Comparison of ENCODE assay signal across 29 cellular contexts in the genomic region with DNA sequence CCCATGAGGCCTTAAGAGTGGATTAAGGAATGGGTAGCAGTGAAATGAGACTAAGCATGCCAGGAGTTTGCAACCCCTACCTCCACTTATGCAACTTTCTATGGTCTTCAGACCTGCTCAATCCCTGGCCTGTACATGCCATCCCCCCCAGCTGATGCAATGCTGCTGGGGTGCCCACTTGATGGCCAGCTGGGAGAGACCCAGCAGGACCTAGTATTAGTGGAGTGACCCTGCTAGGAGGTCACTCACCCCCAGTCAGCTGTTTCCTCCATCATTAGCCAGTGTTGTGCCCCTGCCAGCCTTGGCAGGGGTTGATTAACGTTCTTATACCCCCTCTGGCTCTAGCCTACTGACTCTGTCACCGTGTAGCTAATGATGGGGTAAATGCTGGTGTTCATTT.
"Had no signal": no experiment of that assay in that cellular context is flagged by ENCODE, and none has a peak within 500 bp of the region (broad histone marks: within the 10 kb centered on the region; RNA-seq: fewer than 3 reads in every experiment).

No MANE protein-coding gene starts in this region.

- DNase-seq: activated effector memory CD4-positive, alpha-beta T cell treated with anti-CD3 and anti-CD28 coated beads, Interleukin-2, amount 50 U/mL, for 16 hours; activated effector memory CD4-positive, alpha-beta T cell treated with Interleukin-2 at 50 U/mL for 16 hours; activated gamma-delta T cell; activated gamma-delta T cell treated with Interleukin-2 at 50 U/mL for 16 hours; activated naive CD4-positive, alpha-beta T cell; activated naive CD4-positive, alpha-beta T cell treated with anti-CD3 and anti-CD28 coated beads for 36 hours; activated naive CD4-positive, alpha-beta T cell treated with anti-CD3 and anti-CD28 coated beads, Interleukin-2, amount 10 ng/mL, durations not matched to agents 7 days and 5 days; activated naive CD4-positive, alpha-beta T cell treated with anti-CD3 and anti-CD28 coated beads, Interleukin-2, amount 50 U/mL, for 16 hours; activated naive CD4-positive, alpha-beta T cell treated with Interleukin-2 at 50 U/mL for 16 hours; activated naive CD8-positive, alpha-beta T cell treated with anti-CD3 and anti-CD28 coated beads for 36 hours; activated naive CD8-positive, alpha-beta T cell treated with anti-CD3 and anti-CD28 coated beads, Interleukin-2, amount 10 ng/mL, durations not matched to agents 7 days and 5 days; activated naive CD8-positive, alpha-beta T cell treated with anti-CD3 and anti-CD28 coated beads, Interleukin-2, amount 50 U/mL, for 24 hours; activated T-cell treated with anti-CD3 and anti-CD28 coated beads, Interleukin-2, amount 50 U/mL, for 24 hours; activated T-cell treated with anti-CD3 and anti-CD28 coated beads, Interleukin-2, amount 50 U/mL, for 4 hours; activated T-cell treated with anti-CD3 and anti-CD28 coated beads, Interleukin-2, amount 50 U/mL, for 48 hours; activated T-cell treated with anti-CD3 and anti-CD28 coated beads, Interleukin-2, amount 50 U/mL, for 72 hours; adrenal gland; amniotic stem cell; amygdala; anterior cingulate cortex; aorta; body of pancreas; brain microvascular endothelial cell; caudate nucleus; central memory CD4-positive, alpha-beta T cell; cerebellar nuclear complex had no signal

- H3K27ac ChIP-seq: adrenal gland, ascending aorta, body of pancreas, brain microvascular endothelial cell, breast epithelium, cardiac muscle cell had no signal

- H3K4me3 ChIP-seq: adrenal gland, ascending aorta, body of pancreas, breast epithelium, cardiac muscle cell had no signal

- H3K36me3 ChIP-seq: adrenal gland, ascending aorta, brain microvascular endothelial cell, breast epithelium, cardiac muscle cell had no signal

- H3K9me3 ChIP-seq: adrenal gland, ascending aorta, body of pancreas, breast epithelium had no signal

- H3K4me1 ChIP-seq: adrenal gland, ascending aorta, body of pancreas, breast epithelium had no signal
